ENCODE assay signal across 9 cellular contexts in the genomic region with DNA sequence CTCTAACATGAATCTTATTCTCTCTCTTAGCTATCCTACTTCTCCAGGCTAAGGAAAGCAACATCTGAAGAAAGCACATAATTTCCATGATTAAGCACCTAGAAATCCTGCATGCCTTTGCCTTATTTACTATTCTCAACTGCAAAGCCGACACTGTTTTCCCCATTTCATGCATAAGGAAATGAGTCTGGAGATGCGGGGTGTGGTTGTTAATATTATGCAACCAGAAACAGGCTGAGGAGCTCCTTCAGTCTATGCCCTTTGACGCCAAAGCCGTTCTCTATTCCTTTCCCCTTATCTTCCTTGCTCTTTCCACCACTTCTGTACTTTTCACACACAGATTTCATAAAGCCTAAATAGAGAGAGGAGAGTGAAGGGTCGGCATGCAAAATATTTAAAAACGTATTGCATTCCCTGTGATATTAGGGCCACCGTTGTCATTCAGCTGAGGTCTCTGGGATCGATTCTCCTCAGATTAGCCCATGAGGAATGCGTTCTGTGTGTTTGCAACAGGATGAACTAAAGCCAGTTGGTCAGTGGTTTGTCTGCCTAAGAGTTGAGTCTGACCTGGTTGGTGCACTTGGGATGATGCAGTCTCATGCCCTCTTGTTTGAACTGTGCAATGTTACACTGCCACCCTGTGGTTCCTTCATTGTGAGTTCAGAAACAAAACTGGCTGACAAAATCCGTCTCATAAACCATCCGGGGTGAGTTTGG. TPM values are rescaled to one million over a fixed set of nuclear protein-coding genes. Genes with fewer than 3 reads are reported as not detected.
DNase-seq lines count a peak whose midpoint lies in the region; ATAC-seq, FAIRE-seq and TF ChIP-seq lines count a peak whose summit lies in the region.
"Had no signal": no experiment of that assay in that cellular context is flagged by ENCODE, and none has a peak within 500 bp of the region (broad histone marks: within the 10 kb centered on the region; RNA-seq: fewer than 3 reads in every experiment).

No MANE protein-coding gene starts in this region.

- POLR2A ChIA-PET in activated CD8-positive, alpha-beta T cell treated with anti-CD3 and anti-CD28 coated beads for 36 hours (lab: Charles Lee): interaction anchor here (0.7 to 1.2 kb wide), 2 partner anchors 16 to 1268 kb away, joined by 3 to 4 read pairs; no protein-coding TSS in a partner anchor
- POLR2A ChIA-PET in H1 (lab: Charles Lee; ENCODE audit: partially characterized antibody): interaction anchor here (1.1 to 1.2 kb wide), 2 partner anchors 505 to 1268 kb away, joined by 3 to 4 read pairs; no protein-coding TSS in a partner anchor

- H3K79me1 ChIP-seq in H1 (ENCODE audit: low read depth, low read length): no peaks in the 10 kb centered on the region

- peak; percentile 76 for ATAC-seq in GM19324 (IDR thresholded peaks at IDR 0.05; ENCODE audit: low FRiP score, unreplicated experiment)
- peak; percentile 89 for ATAC-seq in HG03565 (IDR thresholded peaks at IDR 0.05; ENCODE audit: unreplicated experiment)
- peak; percentile 81 for ATAC-seq in activated CD8-positive, alpha-beta T cell treated with anti-CD3 and anti-CD28 coated beads for 36 hours

- peak overlapping the region; percentile 47; the same call in 1 of the 2 replicates for H2AFZ ChIP-seq in H1 (ENCODE audit: low read length)

- H3K23me2 ChIP-seq in H1 (ENCODE audit: low read depth, low read length): no peaks in the 10 kb centered on the region

- H3K36me3 ChIP-seq in H1 (ENCODE audit: control insufficient read depth in 2 of 4, insufficient read depth in 4 of 4, low read length in 3 of 4): no peaks in the 10 kb centered on the region

- H3K14ac ChIP-seq in H1 (ENCODE audit: insufficient read length): no peak overlapping the region

- H3K27ac Mint-ChIP-seq in activated CD8-positive, alpha-beta T cell treated with anti-CD3 and anti-CD28 coated beads for 36 hours: no peak overlapping the region

- peak; percentile 90 to 94 for TF ChIP-seq RAD21 in H1 (IDR thresholded peaks at IDR 0.05 in 1 of 2, conservative IDR thresholded peaks at IDR 0.05 in 1 of 2; ENCODE audit: low read depth in 2 of 2, low read length in 2 of 2)

- TF ChIP-seq CTCF in C4-2B (conservative IDR thresholded peaks at IDR 0.05): peak; percentile 81
- peak; percentile 66 for TF ChIP-seq CTCF in activated CD8-positive, alpha-beta T cell treated with anti-CD3 and anti-CD28 coated beads for 36 hours (IDR thresholded peaks at IDR 0.05)
- TF ChIP-seq CTCF in H1 (IDR thresholded peaks at IDR 0.05; ENCODE audit: control extremely low read depth in 1 of 3, insufficient read depth in 1 of 3, low read depth in 1 of 3, low read length in 3 of 3): peak; percentile 14 to 78 (median 70)

- no peak overlapping the region for H4K91ac ChIP-seq in H1 (replicated peaks; ENCODE audit: insufficient read length, low read length)

- peak overlapping the region in 1 of 4 experiments; percentile 49; a peak in 1 of 7 replicates for H3K9ac ChIP-seq in H1 (replicated peaks in 1 of 4; ENCODE audit: extremely low read depth in 1 of 4, low read depth in 3 of 4, low read length in 3 of 4)

- H3K9me3 ChIP-seq in H1 (ENCODE audit: insufficient read depth in 2 of 2, low read depth in 1 of 2, low read length in 1 of 2): no peaks in the 10 kb centered on the region

- H3K9me3 Mint-ChIP-seq in activated CD8-positive, alpha-beta T cell treated with anti-CD3 and anti-CD28 coated beads for 36 hours: peaks cover 2% of the 10 kb centered on the region

- no peak overlapping the region for H4K8ac ChIP-seq in H1 (ENCODE audit: extremely low read depth, insufficient read depth, low read length)

- no peaks in the 10 kb centered on the region for H4K20me1 ChIP-seq in H1 (replicated peaks in 1 of 2; ENCODE audit: control insufficient read depth in 1 of 2, insufficient read depth in 2 of 2, low read length in 2 of 2)

- no peak overlapping the region for H2BK15ac ChIP-seq in H1 (ENCODE audit: low read length)

- CTCF ChIA-PET in activated CD8-positive, alpha-beta T cell treated with anti-CD3 and anti-CD28 coated beads for 36 hours (lab: Charles Lee): interaction anchor here (0.9 to 3.5 kb wide), 16 partner anchors 18 to 1289 kb away, joined by 3 to 22 read pairs (median 4); no protein-coding TSS in a partner anchor
- CTCF ChIA-PET in H1 (lab: Charles Lee; ENCODE audit: partially characterized antibody): interaction anchor here (0.6 to 2.4 kb wide), 16 partner anchors 11 to 1284 kb away, joined by 3 to 10 read pairs (median 4); no protein-coding TSS in a partner anchor

- H2BK5ac ChIP-seq in H1 (ENCODE audit: low read depth, low read length): peak overlapping the region; percentile 13; the same call in 1 of the 2 replicates

- no peak overlapping the region for H2BK12ac ChIP-seq in H1 (ENCODE audit: low read depth, low read length)

- no peak overlapping the region for H4K5ac ChIP-seq in H1 (ENCODE audit: insufficient read length, low read depth, low read length)

- no peak overlapping the region for H3K4me3 ChIP-seq in H1 (ENCODE audit: extremely low read depth in 1 of 4, insufficient read depth in 2 of 4, low read depth in 3 of 4, low read length in 4 of 4)

- H3K4me3 Mint-ChIP-seq in activated CD8-positive, alpha-beta T cell treated with anti-CD3 and anti-CD28 coated beads for 36 hours: no peak overlapping the region

- peak; percentile 96 for FAIRE-seq in H1 (lab: Jason Lieb, UNC)

- no peak overlapping the region for H2BK120ac ChIP-seq in H1 (replicated peaks; ENCODE audit: low read depth, low read length)

- 65% methylated on average over 11 of the region's 11 CpGs; no CpG with 5 or more reads in 1 of the 2 experiments for WGBS in H1 (ENCODE audit: extremely low coverage in 1 of 2, insufficient coverage in 1 of 2, insufficient read length in 1 of 2, insufficient replicate concordance in 2 of 2, low coverage in 1 of 2, low lambda C conversion rate in 2 of 2, missing lambda C conversion rate in 1 of 2), 2 experiments

- H3K4me2 ChIP-seq in H1 (ENCODE audit: insufficient read depth in 1 of 2, low read depth in 2 of 2, low read length in 2 of 2): no peak overlapping the region

- intact Hi-C loops in activated CD8-positive, alpha-beta T cell treated with anti-CD3 and anti-CD28 coated beads for 36 hours (cut with micrococcal nuclease): loop anchor here (5.0 to 10.0 kb wide), 3 partner anchors 57 to 1285 kb away; no protein-coding TSS in a partner anchor

- no peak overlapping the region for H3K4ac ChIP-seq in H1 (replicated peaks; ENCODE audit: insufficient read length, low read depth, low read length)

- H2BK20ac ChIP-seq in H1 (ENCODE audit: low read length): no peak overlapping the region

- H2AK5ac ChIP-seq in H1 (ENCODE audit: low read depth, low read length): no peak overlapping the region

- no peak overlapping the region for H3K56ac ChIP-seq in H1 (replicated peaks; ENCODE audit: insufficient read length, low read depth, low read length)

- H3K18ac ChIP-seq in H1 (ENCODE audit: extremely low read depth, low read length): no peak overlapping the region

- H3K27ac ChIP-seq in C4-2B (no peak overlapping the region), H1 (ENCODE audit: low read depth, low read length) (no peak overlapping the region)

- TF ChIP-seq POLR2A in H1 (IDR thresholded peaks at IDR 0.05; ENCODE audit: control extremely low read depth in 1 of 2, low read depth in 2 of 2, low read length in 2 of 2): no peak

- no peaks in the 10 kb centered on the region for H3K27me3 ChIP-seq in H1 (replicated peaks in 1 of 4; ENCODE audit: control insufficient read depth in 3 of 4, extremely low read depth in 1 of 4, insufficient read depth in 3 of 4, low read length in 3 of 4)

- peaks cover 8% of the 10 kb centered on the region for H3K4me1 Mint-ChIP-seq in activated CD8-positive, alpha-beta T cell treated with anti-CD3 and anti-CD28 coated beads for 36 hours (ENCODE audit: low read depth)

- DNase-seq in NCI-H82 (lab: John Stamatoyannopoulos, UW) (peak; percentile 88), H1 (ENCODE audit: low read depth in 1 of 2, low spot score in 2 of 2) (peak; percentile 33 to 51), middle frontal gyrus (ENCODE audit: extremely low spot score, low spot score) (peak; percentile 29)
- DNase-seq in activated CD8-positive, alpha-beta T cell treated with anti-CD3 and anti-CD28 coated beads for 36 hours: peak; percentile 71
- peak; percentile 59 for DNase-seq in stimulated activated CD8-positive, alpha-beta memory T cell treated with anti-CD3 and anti-CD28 coated beads, Interleukin-4, amount 100 ng/mL, for 48 hours

- no peak for TF ChIP-seq EP300 in H1 (IDR thresholded peaks at IDR 0.05; ENCODE audit: borderline replicate concordance in 1 of 2, low read depth in 2 of 2, low read length in 2 of 2)

- H3K79me2 ChIP-seq in H1 (ENCODE audit: control insufficient read depth in 1 of 2, insufficient read depth in 2 of 2, low read length in 2 of 2): no peaks in the 10 kb centered on the region

- no peak overlapping the region for H3K23ac ChIP-seq in H1 (ENCODE audit: insufficient read length)

- H3K27me3 Mint-ChIP-seq in activated CD8-positive, alpha-beta T cell treated with anti-CD3 and anti-CD28 coated beads for 36 hours: no peaks in the 10 kb centered on the region

- H3K4me1 ChIP-seq in H1 (replicated peaks in 1 of 4; ENCODE audit: control insufficient read depth in 3 of 4, insufficient read depth in 4 of 4, low read length in 3 of 4): peaks cover 2 to 8% (median 4%) of the 10 kb centered on the region in 4 experiments; a peak in 6 of 7 replicates

- no peaks in the 10 kb centered on the region for H3K36me3 Mint-ChIP-seq in activated CD8-positive, alpha-beta T cell treated with anti-CD3 and anti-CD28 coated beads for 36 hours (ENCODE audit: low read depth)

TF ChIP-seq in H1, 55 proteins besides CTCF, POLR2A, EP300 and RAD21 (continues in another document):
- 0 out of 4 replicates have a peak, but pooled peaks of 1 of the 2 experiments have one; percentile 41 for TF ChIP-seq HDAC2 (IDR thresholded peaks at IDR 0.05; ENCODE audit: borderline replicate concordance in 1 of 2, low read depth in 2 of 2, low read length in 2 of 2)

RNA-seq across cellular contexts. Expression of gene PLEKHG7, which starts 53.1 kb away (rescaled TPM):
- total RNA-seq in activated CD8-positive, alpha-beta T cell treated with anti-CD3 and anti-CD28 coated beads for 36 hours: not detected
- not detected in 2 replicates for total RNA-seq in H1 (2021; fragmentation: NEBNext Ultra II Directional; extraction: Animal tissue kit (Norgen Biotek cat#: 25700))
- polyA plus RNA-seq in H1 (2011; rRNA removed): not detected in 2 replicates
- not detected for polyA plus RNA-seq in H1 (2011; cell fraction: cytosol; rRNA removed)
- polyA plus RNA-seq in H1 (2011; cell fraction: nucleus; rRNA removed): not detected
- not detected in 4 replicates for polyA plus RNA-seq in H1 (2012, experiment 1 of 2)
- not detected for polyA plus RNA-seq in H1 (2012, experiment 2 of 2)
- polyA plus RNA-seq in H1 (2013, experiment 1 of 2): 0.02 TPM
- polyA plus RNA-seq in H1 (2013, experiment 2 of 2): 0.06 TPM
- not detected in 2 replicates for polyA minus RNA-seq in H1 (2011; rRNA and poly(A)+ RNA removed)
- not detected for polyA minus RNA-seq in H1 (2011; cell fraction: cytosol; rRNA and poly(A)+ RNA removed)
- polyA minus RNA-seq in H1 (2011; cell fraction: nucleus; rRNA and poly(A)+ RNA removed): not detected
- total RNA-seq: T-helper 1 cell treated with Interleukin-12 subunit alpha and Interleukin-12 subunit beta and Interleukin-4 antibody, amounts not matched to agents 30 ng/mL and 1 ng/mL, for 36 hours had no signal

Comparison
In these comparisons a context has a peak if more than half of its experiments do, and no peak if none do; other contexts are left out.
1. DNase-seq: peak in every context shown above with its lines; median percentile 88 in NCI-H82; 71 in activated CD8-positive, alpha-beta T cell treated with anti-CD3 and anti-CD28 coated beads for 36 hours; 59 in stimulated activated CD8-positive, alpha-beta memory T cell treated with anti-CD3 and anti-CD28 coated beads, Interleukin-4, amount 100 ng/mL, for 48 hours; 42 in H1; 29 in middle frontal gyrus.